9 cellular contexts compared by ENCODE assay signal in genomic region chr10:124225468-124226270, GRCh38.
A peak's percentile ranks its signal among the peaks of the same experiment; 100 is the strongest.
DNase-seq lines count a peak whose midpoint lies in the region; ATAC-seq and TF ChIP-seq lines count a peak whose summit lies in the region.
"Had no signal": no experiment of that assay in that cellular context is flagged by ENCODE, and none has a peak within 500 bp of the region (broad histone marks: within the 10 kb centered on the region; RNA-seq: fewer than 3 reads in every experiment).

No MANE protein-coding gene starts in this region.

- peaks cover 1 to 14% (median 4%) of the 10 kb centered on the region in 3 donors for H3K4me1 Mint-ChIP-seq in T-cell
- peaks cover 42% of the 10 kb centered on the region for H3K4me1 Mint-ChIP-seq in chondrocyte (ENCODE audit: low read depth)
- H3K4me1 Mint-ChIP-seq in stimulated activated memory B cell treated with anti-CD40 and anti-IgM and Interleukin-4, amounts not matched to agents 10 μg/mL and 1 μg/mL and 100 μg/mL, for 72 hours = peaks cover 34% of the 10 kb centered on the region

- DNase-seq in activated CD8-positive, alpha-beta memory T cell treated with anti-CD3 and anti-CD28 coated beads, Interleukin-2, amount 50 U/mL, for 48 hours = peak; percentile 62
- DNase-seq in activated CD8-positive, alpha-beta memory T cell treated with anti-CD3 and anti-CD28 coated beads for 24 hours = no peak
- DNase-seq in T-cell (peak in 29 of 34 experiments; percentile 12 to 56 (median 45)), chondrocyte (ENCODE audit: low spot score) (no peak), esophagus squamous epithelium (lab: John Stamatoyannopoulos, UW) (no peak), NCI-H1694 treated with DMSO at 0.1 percent for 48 hours (lab: John Stamatoyannopoulos, UW) (no peak)
- DNase-seq: right lobe of liver had no signal

- ATAC-seq in T-cell (replicated peaks in 1 of 4) (peak; percentile 34 to 66 (median 45)), HG03460 (IDR thresholded peaks at IDR 0.05; ENCODE audit: unreplicated experiment) (no peak)
- peak; percentile 68 for ATAC-seq in stimulated activated memory B cell treated with anti-CD40 and anti-IgM and Interleukin-4, amounts not matched to agents 10 μg/mL and 1 μg/mL and 100 μg/mL, for 72 hours
- ATAC-seq: right lobe of liver had no signal

- no peaks in the 10 kb centered on the region for H3K36me3 ChIP-seq in esophagus squamous epithelium
- H3K36me3 ChIP-seq: right lobe of liver had no signal

- no peaks in the 10 kb centered on the region for H3K27me3 Mint-ChIP-seq in T-cell
- H3K27me3 Mint-ChIP-seq in chondrocyte (ENCODE audit: low read depth) = peaks cover 2% of the 10 kb centered on the region
- no peaks in the 10 kb centered on the region for H3K27me3 Mint-ChIP-seq in stimulated activated memory B cell treated with anti-CD40 and anti-IgM and Interleukin-4, amounts not matched to agents 10 μg/mL and 1 μg/mL and 100 μg/mL, for 72 hours

- 90 to 95% methylated on average over 13 of the region's 15 CpGs for WGBS in esophagus squamous epithelium, 2 donors

- peaks cover 0 to 3% (median 0%) of the 10 kb centered on the region in 3 donors for H3K9me3 ChIP-seq in esophagus squamous epithelium
- H3K9me3 ChIP-seq: right lobe of liver had no signal

- peaks cover 0 to 5% (median 0%) of the 10 kb centered on the region in 4 donors for H3K27me3 ChIP-seq in esophagus squamous epithelium
- H3K27me3 ChIP-seq: right lobe of liver had no signal

- no peak overlapping the region for H3K27ac ChIP-seq in esophagus squamous epithelium
- H3K27ac ChIP-seq: right lobe of liver had no signal

- CTCF ChIA-PET in T-cell (lab: Charles Lee) = no interaction called here

- no peak for TF ChIP-seq POLR2A in esophagus squamous epithelium (IDR thresholded peaks at IDR 0.05)

- peak overlapping the region in 1 of 2 donors; percentile 28 for H3K27ac Mint-ChIP-seq in T-cell
- H3K27ac Mint-ChIP-seq in chondrocyte (ENCODE audit: unreplicated experiment) = peak overlapping the region; percentile 49
- peak overlapping the region; percentile 11 for H3K27ac Mint-ChIP-seq in stimulated activated memory B cell treated with anti-CD40 and anti-IgM and Interleukin-4, amounts not matched to agents 10 μg/mL and 1 μg/mL and 100 μg/mL, for 72 hours

- H3K4me1 ChIP-seq in esophagus squamous epithelium = peaks cover 0 to 24% (median 3%) of the 10 kb centered on the region in 3 donors
- H3K4me1 ChIP-seq: right lobe of liver had no signal

- POLR2A ChIA-PET in T-cell (lab: Charles Lee) = interaction anchor here in 1 of 2 donors (0.6 kb wide), 1 partner anchor 15 kb away, joined by 3 read pairs; no protein-coding TSS in a partner anchor

- peaks cover 0 to 4% (median 0%) of the 10 kb centered on the region in 3 donors for H3K9me3 Mint-ChIP-seq in T-cell
- peaks cover 25% of the 10 kb centered on the region for H3K9me3 Mint-ChIP-seq in chondrocyte (ENCODE audit: low read depth)
- peaks cover 13% of the 10 kb centered on the region for H3K9me3 Mint-ChIP-seq in stimulated activated memory B cell treated with anti-CD40 and anti-IgM and Interleukin-4, amounts not matched to agents 10 μg/mL and 1 μg/mL and 100 μg/mL, for 72 hours

- no peaks in the 10 kb centered on the region for H3K36me3 Mint-ChIP-seq in T-cell
- no peaks in the 10 kb centered on the region for H3K36me3 Mint-ChIP-seq in chondrocyte (ENCODE audit: low read depth)
- H3K36me3 Mint-ChIP-seq in stimulated activated memory B cell treated with anti-CD40 and anti-IgM and Interleukin-4, amounts not matched to agents 10 μg/mL and 1 μg/mL and 100 μg/mL, for 72 hours = no peaks in the 10 kb centered on the region

- H3K4me3 ChIP-seq in esophagus squamous epithelium = no peak overlapping the region
- H3K4me3 ChIP-seq: right lobe of liver had no signal

- intact Hi-C loops in esophagus squamous epithelium (cut with DNase I) = no loop called here

- no peak for TF ChIP-seq CTCF in chondrocyte (IDR thresholded peaks at IDR 0.05)
- TF ChIP-seq CTCF in esophagus squamous epithelium (IDR thresholded peaks at IDR 0.05) = no peak

- H3K4me3 Mint-ChIP-seq in T-cell (peak overlapping the region in 2 of 3 donors; percentile 15 to 35), chondrocyte (ENCODE audit: unreplicated experiment) (no peak overlapping the region)
- peak overlapping the region; percentile 57 for H3K4me3 Mint-ChIP-seq in stimulated activated memory B cell treated with anti-CD40 and anti-IgM and Interleukin-4, amounts not matched to agents 10 μg/mL and 1 μg/mL and 100 μg/mL, for 72 hours

Comparison
In these comparisons a context has a peak if more than half of its experiments do, and no peak if none do; other contexts are left out.
1. DNase-seq: peak in activated CD8-positive, alpha-beta memory T cell treated with anti-CD3 and anti-CD28 coated beads, Interleukin-2, amount 50 U/mL, for 48 hours (single experiment) and T-cell (29 of 34); none in activated CD8-positive, alpha-beta memory T cell treated with anti-CD3 and anti-CD28 coated beads for 24 hours (single experiment), chondrocyte (single experiment), esophagus squamous epithelium (single experiment) and NCI-H1694 treated with DMSO at 0.1 percent for 48 hours (single experiment).